1 cellular context compared by ENCODE assay signal in the genomic region with DNA sequence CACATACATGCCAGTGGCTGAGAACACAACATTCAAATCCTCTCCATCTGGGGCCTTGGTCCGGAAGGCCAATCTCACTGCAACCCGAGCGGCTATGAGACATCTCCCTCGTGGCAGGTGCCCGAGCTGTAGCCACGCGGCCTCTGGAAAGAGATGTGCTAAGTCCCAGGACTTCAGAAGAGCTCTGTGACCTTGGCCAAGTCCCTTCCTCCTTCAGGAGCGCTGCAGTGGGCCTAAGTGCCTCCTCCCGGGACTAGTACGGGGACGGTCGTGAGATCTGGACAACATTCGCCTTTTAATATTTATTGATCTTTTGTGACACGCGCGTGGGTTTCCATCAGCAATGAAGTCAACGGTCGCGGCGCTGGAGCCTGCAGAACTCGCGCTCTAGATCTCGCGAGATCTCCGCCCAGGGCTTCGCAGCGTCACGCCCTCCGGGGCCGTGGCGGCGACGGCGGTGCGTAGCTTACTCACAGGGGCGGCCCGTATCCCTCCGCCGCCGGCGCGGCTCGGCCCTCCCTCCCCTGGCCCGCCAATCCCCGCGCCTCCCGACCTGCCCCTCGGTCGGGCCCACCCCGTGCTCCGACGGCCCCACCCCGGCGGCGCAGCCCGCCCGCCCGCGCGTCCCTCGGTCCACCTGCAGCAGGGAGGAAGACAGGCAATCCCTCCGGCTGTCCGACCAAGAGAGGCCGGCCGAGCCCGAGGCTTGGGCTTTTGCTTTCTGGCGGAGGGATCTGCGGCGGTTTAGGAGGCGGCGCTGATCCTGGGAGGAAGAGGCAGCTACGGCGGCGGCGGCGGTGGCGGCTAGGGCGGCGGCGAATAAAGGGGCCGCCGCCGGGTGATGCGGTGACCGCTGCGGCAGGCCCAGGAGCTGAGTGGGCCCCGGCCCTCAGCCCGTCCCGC.
TF ChIP-seq lines count a peak whose summit lies in the region.

TSS of gene UBE2D2 (plus strand) at position 588 of the 903 bp plus-strand sequence. CDS start 453 bp downstream, outside the sequence.

TF ChIP-seq in HEK293, 187 proteins besides CTCF, POLR2A, EP300 and RAD21 (continued from another document and continues in another):
- TF ChIP-seq, protein P1, sequence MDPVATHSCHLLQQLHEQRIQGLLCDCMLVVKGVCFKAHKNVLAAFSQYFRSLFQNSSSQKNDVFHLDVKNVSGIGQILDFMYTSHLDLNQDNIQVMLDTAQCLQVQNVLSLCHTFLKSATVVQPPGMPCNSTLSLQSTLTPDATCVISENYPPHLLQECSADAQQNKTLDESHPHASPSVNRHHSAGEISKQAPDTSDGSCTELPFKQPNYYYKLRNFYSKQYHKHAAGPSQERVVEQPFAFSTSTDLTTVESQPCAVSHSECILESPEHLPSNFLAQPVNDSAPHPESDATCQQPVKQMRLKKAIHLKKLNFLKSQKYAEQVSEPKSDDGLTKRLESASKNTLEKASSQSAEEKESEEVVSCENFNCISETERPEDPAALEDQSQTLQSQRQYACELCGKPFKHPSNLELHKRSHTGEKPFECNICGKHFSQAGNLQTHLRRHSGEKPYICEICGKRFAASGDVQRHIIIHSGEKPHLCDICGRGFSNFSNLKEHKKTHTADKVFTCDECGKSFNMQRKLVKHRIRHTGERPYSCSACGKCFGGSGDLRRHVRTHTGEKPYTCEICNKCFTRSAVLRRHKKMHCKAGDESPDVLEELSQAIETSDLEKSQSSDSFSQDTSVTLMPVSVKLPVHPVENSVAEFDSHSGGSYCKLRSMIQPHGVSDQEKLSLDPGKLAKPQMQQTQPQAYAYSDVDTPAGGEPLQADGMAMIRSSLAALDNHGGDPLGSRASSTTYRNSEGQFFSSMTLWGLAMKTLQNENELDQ (tag by site-specific recombination; IDR thresholded peaks at IDR 0.05; ENCODE audit: low read depth): no peak
- TF ChIP-seq KLF1 (tag by site-specific recombination; IDR thresholded peaks at IDR 0.05) (peak; percentile 84), ZNF146 (tag by site-specific recombination; IDR thresholded peaks at IDR 0.05) (peak; percentile 59), ZNF112 (tag by site-specific recombination; IDR thresholded peaks at IDR 0.05) (no peak), ZNF677 (tag by site-specific recombination; IDR thresholded peaks at IDR 0.05) (no peak), ZBTB8A (tag by site-specific recombination; IDR thresholded peaks at IDR 0.05) (peak; percentile 47), ZBTB26 (tag by site-specific recombination; optimal IDR thresholded peaks at IDR 0.05) (peak; percentile 77), ZNF404 (tag by site-specific recombination; IDR thresholded peaks at IDR 0.05) (no peak), ZNF132 (tag by site-specific recombination; IDR thresholded peaks at IDR 0.05; ENCODE audit: borderline replicate concordance) (no peak), ZNF350 (tag by site-specific recombination; IDR thresholded peaks at IDR 0.05) (no peak), ZNF837 (tag by site-specific recombination; IDR thresholded peaks at IDR 0.05) (no peak), PRDM2 (tag by site-specific recombination; IDR thresholded peaks at IDR 0.05; ENCODE audit: borderline replicate concordance) (no peak), ZNF76 (tag by site-specific recombination; IDR thresholded peaks at IDR 0.05; ENCODE audit: borderline replicate concordance, low read depth) (peak; percentile 83; the same call in 1 of the 2 replicates), ZNF623 (tag by site-specific recombination; IDR thresholded peaks at IDR 0.05) (0 out of 2 replicates have a peak, but pooled peaks have one; percentile 19), ZNF362 (tag by site-specific recombination; IDR thresholded peaks at IDR 0.05) (no peak), INSM2 (tag by site-specific recombination; IDR thresholded peaks at IDR 0.05) (0 out of 2 replicates have a peak, but pooled peaks have one; percentile 56), ZNF423 (tag by site-specific recombination; IDR thresholded peaks at IDR 0.05) (no peak), YY1 (tag by site-specific recombination; IDR thresholded peaks at IDR 0.05) (no peak; the same call in none of the 2 replicates), ZNF48 (tag by site-specific recombination; IDR thresholded peaks at IDR 0.05) (no peak), SP7 (tag by site-specific recombination; IDR thresholded peaks at IDR 0.05) (peak; percentile 40; the same call in 1 of the 2 replicates), ZNF629 (tag by site-specific recombination; IDR thresholded peaks at IDR 0.05) (peak; percentile 50; the same call in 1 of the 2 replicates), ZNF549 (tag by site-specific recombination; IDR thresholded peaks at IDR 0.05) (no peak), YY2 (tag by site-specific recombination; IDR thresholded peaks at IDR 0.05) (peak; percentile 55; the same call in 1 of the 2 replicates), BCL11B (tag by site-specific recombination; IDR thresholded peaks at IDR 0.05; ENCODE audit: low read depth) (no peak), HOXA7 (CRISPR knock-in tag; IDR thresholded peaks at IDR 0.05; ENCODE audit: borderline replicate concordance) (no peak)
- TF ChIP-seq, protein P2, sequence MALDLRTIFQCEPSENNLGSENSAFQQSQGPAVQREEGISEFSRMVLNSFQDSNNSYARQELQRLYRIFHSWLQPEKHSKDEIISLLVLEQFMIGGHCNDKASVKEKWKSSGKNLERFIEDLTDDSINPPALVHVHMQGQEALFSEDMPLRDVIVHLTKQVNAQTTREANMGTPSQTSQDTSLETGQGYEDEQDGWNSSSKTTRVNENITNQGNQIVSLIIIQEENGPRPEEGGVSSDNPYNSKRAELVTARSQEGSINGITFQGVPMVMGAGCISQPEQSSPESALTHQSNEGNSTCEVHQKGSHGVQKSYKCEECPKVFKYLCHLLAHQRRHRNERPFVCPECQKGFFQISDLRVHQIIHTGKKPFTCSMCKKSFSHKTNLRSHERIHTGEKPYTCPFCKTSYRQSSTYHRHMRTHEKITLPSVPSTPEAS (tag by site-specific recombination; IDR thresholded peaks at IDR 0.05): no peak
- TF ChIP-seq, protein P3, sequence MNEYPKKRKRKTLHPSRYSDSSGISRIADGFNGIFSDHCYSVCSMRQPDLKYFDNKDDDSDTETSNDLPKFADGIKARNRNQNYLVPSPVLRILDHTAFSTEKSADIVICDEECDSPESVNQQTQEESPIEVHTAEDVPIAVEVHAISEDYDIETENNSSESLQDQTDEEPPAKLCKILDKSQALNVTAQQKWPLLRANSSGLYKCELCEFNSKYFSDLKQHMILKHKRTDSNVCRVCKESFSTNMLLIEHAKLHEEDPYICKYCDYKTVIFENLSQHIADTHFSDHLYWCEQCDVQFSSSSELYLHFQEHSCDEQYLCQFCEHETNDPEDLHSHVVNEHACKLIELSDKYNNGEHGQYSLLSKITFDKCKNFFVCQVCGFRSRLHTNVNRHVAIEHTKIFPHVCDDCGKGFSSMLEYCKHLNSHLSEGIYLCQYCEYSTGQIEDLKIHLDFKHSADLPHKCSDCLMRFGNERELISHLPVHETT (tag by site-specific recombination; IDR thresholded peaks at IDR 0.05): 0 out of 2 replicates have a peak, but pooled peaks have one; percentile 43
- TF ChIP-seq, protein P4, sequence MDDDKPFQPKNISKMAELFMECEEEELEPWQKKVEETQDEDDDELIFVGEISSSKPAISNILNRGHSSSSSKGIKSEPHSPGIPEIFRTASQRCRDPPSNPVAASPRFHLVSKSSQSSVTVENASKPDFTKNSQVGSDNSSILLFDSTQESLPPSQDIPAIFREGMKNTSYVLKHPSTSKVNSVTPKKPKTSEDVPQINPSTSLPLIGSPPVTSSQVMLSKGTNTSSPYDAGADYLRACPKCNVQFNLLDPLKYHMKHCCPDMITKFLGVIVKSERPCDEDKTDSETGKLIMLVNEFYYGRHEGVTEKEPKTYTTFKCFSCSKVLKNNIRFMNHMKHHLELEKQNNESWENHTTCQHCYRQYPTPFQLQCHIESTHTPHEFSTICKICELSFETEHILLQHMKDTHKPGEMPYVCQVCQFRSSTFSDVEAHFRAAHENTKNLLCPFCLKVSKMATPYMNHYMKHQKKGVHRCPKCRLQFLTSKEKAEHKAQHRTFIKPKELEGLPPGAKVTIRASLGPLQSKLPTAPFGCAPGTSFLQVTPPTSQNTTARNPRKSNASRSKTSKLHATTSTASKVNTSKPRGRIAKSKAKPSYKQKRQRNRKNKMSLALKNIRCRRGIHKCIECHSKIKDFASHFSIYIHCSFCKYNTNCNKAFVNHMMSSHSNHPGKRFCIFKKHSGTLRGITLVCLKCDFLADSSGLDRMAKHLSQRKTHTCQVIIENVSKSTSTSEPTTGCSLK (tag by site-specific recombination; IDR thresholded peaks at IDR 0.05): no peak
- TF ChIP-seq, protein P5, sequence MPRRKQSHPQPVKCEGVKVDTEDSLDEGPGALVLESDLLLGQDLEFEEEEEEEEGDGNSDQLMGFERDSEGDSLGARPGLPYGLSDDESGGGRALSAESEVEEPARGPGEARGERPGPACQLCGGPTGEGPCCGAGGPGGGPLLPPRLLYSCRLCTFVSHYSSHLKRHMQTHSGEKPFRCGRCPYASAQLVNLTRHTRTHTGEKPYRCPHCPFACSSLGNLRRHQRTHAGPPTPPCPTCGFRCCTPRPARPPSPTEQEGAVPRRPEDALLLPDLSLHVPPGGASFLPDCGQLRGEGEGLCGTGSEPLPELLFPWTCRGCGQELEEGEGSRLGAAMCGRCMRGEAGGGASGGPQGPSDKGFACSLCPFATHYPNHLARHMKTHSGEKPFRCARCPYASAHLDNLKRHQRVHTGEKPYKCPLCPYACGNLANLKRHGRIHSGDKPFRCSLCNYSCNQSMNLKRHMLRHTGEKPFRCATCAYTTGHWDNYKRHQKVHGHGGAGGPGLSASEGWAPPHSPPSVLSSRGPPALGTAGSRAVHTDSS (tag by site-specific recombination; IDR thresholded peaks at IDR 0.05): 0 out of 2 replicates have a peak, but pooled peaks have one; percentile 45
- TF ChIP-seq, protein P6, sequence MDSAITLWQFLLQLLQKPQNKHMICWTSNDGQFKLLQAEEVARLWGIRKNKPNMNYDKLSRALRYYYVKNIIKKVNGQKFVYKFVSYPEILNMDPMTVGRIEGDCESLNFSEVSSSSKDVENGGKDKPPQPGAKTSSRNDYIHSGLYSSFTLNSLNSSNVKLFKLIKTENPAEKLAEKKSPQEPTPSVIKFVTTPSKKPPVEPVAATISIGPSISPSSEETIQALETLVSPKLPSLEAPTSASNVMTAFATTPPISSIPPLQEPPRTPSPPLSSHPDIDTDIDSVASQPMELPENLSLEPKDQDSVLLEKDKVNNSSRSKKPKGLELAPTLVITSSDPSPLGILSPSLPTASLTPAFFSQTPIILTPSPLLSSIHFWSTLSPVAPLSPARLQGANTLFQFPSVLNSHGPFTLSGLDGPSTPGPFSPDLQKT (IDR thresholded peaks at IDR 0.05; ENCODE audit: borderline replicate concordance, low read depth, low read length): no peak
